31 cellular contexts compared by ENCODE assay signal in the genomic region with DNA sequence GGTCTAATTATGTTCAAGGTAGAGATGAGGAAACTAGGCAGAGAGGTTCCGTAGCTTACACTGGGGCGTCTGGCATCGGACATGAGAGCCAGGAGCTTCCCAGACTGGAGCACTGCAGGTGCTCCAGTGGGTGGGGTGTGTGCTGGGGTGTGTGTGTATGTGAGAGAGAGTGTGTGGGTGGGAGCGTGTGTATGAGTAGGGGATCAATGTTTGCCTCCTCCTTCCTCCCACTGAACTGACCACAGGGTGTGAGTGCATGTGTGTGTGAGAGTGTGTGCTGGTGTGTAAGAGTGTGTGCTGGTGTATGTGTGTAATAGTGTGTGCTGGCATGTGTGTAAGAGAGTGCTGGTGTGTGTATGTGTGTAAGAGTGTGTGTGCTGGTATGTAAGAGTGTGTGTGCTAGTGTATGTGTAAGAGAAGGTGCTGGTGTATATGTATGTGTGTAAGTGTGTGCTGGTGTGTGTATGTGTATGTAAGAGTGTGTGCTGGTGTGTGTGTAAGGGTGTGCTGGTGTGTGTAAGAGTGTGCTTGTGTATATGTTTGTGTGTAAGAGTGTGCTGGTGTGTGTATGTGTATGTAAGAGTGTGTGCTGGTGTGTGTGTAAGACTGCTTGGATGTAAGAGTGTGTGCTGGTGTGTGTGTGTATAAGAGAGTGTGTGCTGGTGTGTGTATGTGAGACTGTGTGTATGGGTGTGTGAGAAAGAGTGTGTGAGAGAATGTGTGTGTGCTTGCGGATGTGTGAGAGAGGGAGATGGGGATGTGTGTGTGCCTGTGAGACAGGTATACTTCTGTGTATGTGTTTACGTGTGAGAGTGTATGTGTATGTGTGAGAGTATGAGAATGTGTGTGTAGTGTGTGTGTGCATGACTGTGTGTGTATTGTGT.
"Had no signal": no experiment of that assay in that cellular context is flagged by ENCODE, and none has a peak within 500 bp of the region (broad histone marks: within the 10 kb centered on the region; RNA-seq: fewer than 3 reads in every experiment).

No MANE protein-coding gene starts in this region.

- H3K27ac Mint-ChIP-seq: activated CD4-positive, alpha-beta T cell treated with anti-CD3 and anti-CD28 coated beads for 36 hours; activated naive CD4-positive, alpha-beta T cell treated with anti-CD3 and anti-CD28 coated beads, Interleukin-2, amount 10 ng/mL, durations not matched to agents 7 days and 5 days; activated naive CD8-positive, alpha-beta T cell treated with anti-CD3 and anti-CD28 coated beads, Interleukin-2, amount 50 U/mL, for 24 hours; nephron progenitor cell; stimulated activated memory B cell treated with anti-CD40 and anti-IgM and Interleukin-4, amounts not matched to agents 10 μg/mL and 1 μg/mL and 100 μg/mL, for 72 hours; T-helper 2 cell treated with Interferon-gamma antibody and Interleukin-4, amounts not matched to agents 5 μg/mL and 100 μg/mL, for 36 hours had no signal

- H3K36me3 Mint-ChIP-seq: activated naive CD4-positive, alpha-beta T cell treated with anti-CD3 and anti-CD28 coated beads, Interleukin-2, amount 10 ng/mL, durations not matched to agents 7 days and 5 days; stimulated activated memory B cell treated with anti-CD40 and anti-IgM and Interleukin-4, amounts not matched to agents 10 μg/mL and 1 μg/mL and 100 μg/mL, for 72 hours had no signal

- DNase-seq: activated CD4-positive, alpha-beta T cell treated with anti-CD3 and anti-CD28 coated beads for 36 hours; activated CD4-positive, alpha-beta T cell treated with anti-CD3 and anti-CD28 coated beads, Interleukin-2, amount 50 U/mL, for 4 hours; activated CD4-positive, CD25-positive, alpha-beta regulatory T cell; activated CD8-positive, alpha-beta memory T cell treated with anti-CD3 and anti-CD28 coated beads, Interleukin-2, amount 50 U/mL, for 4 hours; activated gamma-delta T cell; activated naive CD4-positive, alpha-beta T cell treated with anti-CD3 and anti-CD28 coated beads, Interleukin-2, amount 10 ng/mL, durations not matched to agents 7 days and 5 days; activated naive CD8-positive, alpha-beta T cell treated with anti-CD3 and anti-CD28 coated beads, Interleukin-2, amount 50 U/mL, for 24 hours; activated T-cell treated with anti-CD3 and anti-CD28 coated beads, Interleukin-2, amount 50 U/mL, for 1 hour; amygdala; central memory CD4-positive, alpha-beta T cell; esophagus squamous epithelium; foreskin melanocyte; mucosa of descending colon; nephron progenitor cell; nucleus accumbens; pancreas; sigmoid colon; small intestine; stimulated activated CD4-positive, alpha-beta T cell treated with anti-CD3 and anti-CD28 coated beads, Interleukin-1b, Interleukin-23, amount 100 ng/mL, for 48 hours; stimulated activated CD4-positive, alpha-beta T cell treated with anti-CD3 and anti-CD28 coated beads, Interleukin-4, amount 100 ng/mL, for 4 hours; stimulated activated CD8-positive, alpha-beta memory T cell treated with anti-CD3 and anti-CD28 coated beads, Interleukin-4, amount 100 ng/mL, for 48 hours; T-helper 1 cell; tibial artery had no signal

- H3K27me3 ChIP-seq: breast epithelium, pancreas had no signal

- ATAC-seq: activated CD4-positive, alpha-beta T cell treated with anti-CD3 and anti-CD28 coated beads for 36 hours; activated naive CD8-positive, alpha-beta T cell treated with anti-CD3 and anti-CD28 coated beads, Interleukin-2, amount 50 U/mL, for 24 hours; left lung; mucosa of descending colon; pancreas; stimulated activated memory B cell treated with anti-CD40 and anti-IgM and Interleukin-4, amounts not matched to agents 10 μg/mL and 1 μg/mL and 100 μg/mL, for 72 hours had no signal

- H3K27ac ChIP-seq: breast epithelium, epithelial cell of prostate, esophagus squamous epithelium, left lung, pancreas, prostate gland, sigmoid colon, suprapubic skin, tibial artery had no signal

- H3K9me3 ChIP-seq: breast epithelium, esophagus squamous epithelium, left lung, mucosa of descending colon, pancreas, prostate gland, sigmoid colon, suprapubic skin, tibial artery had no signal

- H3K4me1 ChIP-seq: breast epithelium, esophagus squamous epithelium, left lung, pancreas, prostate gland, sigmoid colon, suprapubic skin, tibial artery had no signal

- H3K4me1 Mint-ChIP-seq: activated CD4-positive, alpha-beta T cell treated with anti-CD3 and anti-CD28 coated beads for 36 hours; activated naive CD4-positive, alpha-beta T cell treated with anti-CD3 and anti-CD28 coated beads, Interleukin-2, amount 10 ng/mL, durations not matched to agents 7 days and 5 days; activated naive CD8-positive, alpha-beta T cell treated with anti-CD3 and anti-CD28 coated beads, Interleukin-2, amount 50 U/mL, for 24 hours; stimulated activated memory B cell treated with anti-CD40 and anti-IgM and Interleukin-4, amounts not matched to agents 10 μg/mL and 1 μg/mL and 100 μg/mL, for 72 hours had no signal

- H3K36me3 ChIP-seq: breast epithelium, esophagus squamous epithelium, left lung, pancreas, prostate gland, sigmoid colon, suprapubic skin, tibial artery had no signal

- H3K4me3 ChIP-seq: breast epithelium, esophagus squamous epithelium, left lung, lung, mucosa of descending colon, pancreas, prostate gland, sigmoid colon, suprapubic skin, tibial artery had no signal

- H3K9me3 Mint-ChIP-seq: activated naive CD4-positive, alpha-beta T cell treated with anti-CD3 and anti-CD28 coated beads, Interleukin-2, amount 10 ng/mL, durations not matched to agents 7 days and 5 days; activated naive CD8-positive, alpha-beta T cell treated with anti-CD3 and anti-CD28 coated beads, Interleukin-2, amount 50 U/mL, for 24 hours; T-helper 2 cell treated with Interferon-gamma antibody and Interleukin-4, amounts not matched to agents 5 μg/mL and 100 μg/mL, for 36 hours had no signal

- H3K4me3 Mint-ChIP-seq: activated CD4-positive, alpha-beta T cell treated with anti-CD3 and anti-CD28 coated beads for 36 hours; activated naive CD4-positive, alpha-beta T cell treated with anti-CD3 and anti-CD28 coated beads, Interleukin-2, amount 10 ng/mL, durations not matched to agents 7 days and 5 days; activated naive CD8-positive, alpha-beta T cell treated with anti-CD3 and anti-CD28 coated beads, Interleukin-2, amount 50 U/mL, for 24 hours; nephron progenitor cell; stimulated activated memory B cell treated with anti-CD40 and anti-IgM and Interleukin-4, amounts not matched to agents 10 μg/mL and 1 μg/mL and 100 μg/mL, for 72 hours; T-helper 2 cell treated with Interferon-gamma antibody and Interleukin-4, amounts not matched to agents 5 μg/mL and 100 μg/mL, for 36 hours had no signal
